ENCODE assay signal across 35 cellular contexts in genomic region chr2:149009928-149010461, GRCh38. TPM values are rescaled to one million over a fixed set of nuclear protein-coding genes. Genes with fewer than 3 reads are reported as not detected.
"Had no signal": no experiment of that assay in that cellular context is flagged by ENCODE, and none has a peak within 500 bp of the region (broad histone marks: within the 10 kb centered on the region; RNA-seq: fewer than 3 reads in every experiment).

No MANE protein-coding gene starts in this region.

- H3K4me1 Mint-ChIP-seq: activated naive CD4-positive, alpha-beta T cell treated with anti-CD3 and anti-CD28 coated beads, Interleukin-2, amount 50 U/mL, for 24 hours; brain had no signal

- ATAC-seq: activated CD8-positive, alpha-beta T cell treated with anti-CD3 and anti-CD28 coated beads, Interleukin-2, amount 10 ng/mL, durations not matched to agents 7 days and 5 days; PC-3 had no signal

- H3K27ac ChIP-seq: adrenal gland, KMS-11, Peyer's patch, SJSA1, VCaP had no signal

- H3K36me3 ChIP-seq: Peyer's patch, SJSA1 had no signal

- H3K9ac ChIP-seq: KMS-11 had no signal

- H3K27me3 ChIP-seq: adrenal gland, Peyer's patch, SJSA1 had no signal

- H3K4me3 ChIP-seq: adrenal gland, Peyer's patch, SJSA1 had no signal

- H3K27ac Mint-ChIP-seq: activated CD8-positive, alpha-beta T cell treated with anti-CD3 and anti-CD28 coated beads, Interleukin-2, amount 10 ng/mL, durations not matched to agents 7 days and 5 days; activated naive CD4-positive, alpha-beta T cell treated with anti-CD3 and anti-CD28 coated beads, Interleukin-2, amount 50 U/mL, for 24 hours; activated T-cell treated with anti-CD3 and anti-CD28 coated beads, Interleukin-2, amount 50 U/mL, for 24 hours; activated T-helper 2 cell treated with anti-CD3 and anti-CD28 coated beads, Interferon-gamma antibody, Interleukin-2, Interleukin-4, amounts not matched to agents 10 μg/mL and 5 μg/mL and 100 μg/mL, durations not matched to agents 14 hours and 24 hours and 36 hours had no signal

- DNase-seq: activated CD4-positive, alpha-beta T cell treated with anti-CD3 and anti-CD28 coated beads for 1 hour; activated CD4-positive, alpha-beta T cell treated with anti-CD3 and anti-CD28 coated beads for 48 hours; activated CD4-positive, alpha-beta T cell treated with anti-CD3 and anti-CD28 coated beads, Interleukin-2, amount 50 U/mL, for 48 hours; activated CD4-positive, CD25-positive, alpha-beta regulatory T cell; activated CD8-positive, alpha-beta T cell treated with anti-CD3 and anti-CD28 coated beads, Interleukin-2, amount 10 ng/mL, durations not matched to agents 7 days and 5 days; activated gamma-delta T cell; activated naive CD4-positive, alpha-beta T cell treated with Interleukin-2 at 50 U/mL for 16 hours; activated T-cell treated with anti-CD3 and anti-CD28 coated beads, Interleukin-2, amount 50 U/mL, for 24 hours; adrenal gland; anterior cingulate cortex; MM.1S; MV-4-11; NCI-H1092; NCI-H1436 treated with DMSO at 0.1 percent for 48 hours; NCI-H1694 treated with DMSO at 0.1 percent for 48 hours; NCI-H2029; NCI-H2171; NCI-H510A; NCI-H526; NCI-H748 treated with DMSO at 0.1 percent for 48 hours; NK-92 treated with Interleukin-12 subunit alpha and Interleukin-12 subunit beta, amount 100 ng/mL, for 24 hours; PC-3; Peyer's patch; RPMI8226; SHP77 treated with DMSO at 0.1 percent for 48 hours; SW 1271; T-helper 1 cell; T-helper 2 cell; T-helper 9 cell had no signal

- H3K36me3 Mint-ChIP-seq: activated naive CD4-positive, alpha-beta T cell treated with anti-CD3 and anti-CD28 coated beads, Interleukin-2, amount 50 U/mL, for 24 hours had no signal

- H3K9me3 Mint-ChIP-seq: activated naive CD4-positive, alpha-beta T cell treated with anti-CD3 and anti-CD28 coated beads, Interleukin-2, amount 50 U/mL, for 24 hours; activated T-cell treated with anti-CD3 and anti-CD28 coated beads, Interleukin-2, amount 50 U/mL, for 24 hours; activated T-helper 2 cell treated with anti-CD3 and anti-CD28 coated beads, Interferon-gamma antibody, Interleukin-2, Interleukin-4, amounts not matched to agents 10 μg/mL and 5 μg/mL and 100 μg/mL, durations not matched to agents 14 hours and 24 hours and 36 hours; brain had no signal

- H3K27me3 Mint-ChIP-seq: activated naive CD4-positive, alpha-beta T cell treated with anti-CD3 and anti-CD28 coated beads, Interleukin-2, amount 50 U/mL, for 24 hours; activated T-cell treated with anti-CD3 and anti-CD28 coated beads, Interleukin-2, amount 50 U/mL, for 24 hours; brain had no signal

- H3K9me3 ChIP-seq: adrenal gland, Peyer's patch, SJSA1 had no signal

- H3K4me1 ChIP-seq: adrenal gland, Peyer's patch had no signal

- H3K4me2 ChIP-seq: KMS-11 had no signal

- H3K4me3 Mint-ChIP-seq: activated CD8-positive, alpha-beta T cell treated with anti-CD3 and anti-CD28 coated beads, Interleukin-2, amount 10 ng/mL, durations not matched to agents 7 days and 5 days; activated naive CD4-positive, alpha-beta T cell treated with anti-CD3 and anti-CD28 coated beads, Interleukin-2, amount 50 U/mL, for 24 hours; activated T-cell treated with anti-CD3 and anti-CD28 coated beads, Interleukin-2, amount 50 U/mL, for 24 hours; brain had no signal

RNA-seq across cellular contexts. Expression of gene LYPD6B, which starts 28.5 kb away (rescaled TPM):
- total RNA-seq: activated CD8-positive, alpha-beta T cell treated with anti-CD3 and anti-CD28 coated beads, Interleukin-2, amount 10 ng/mL, durations not matched to agents 7 days and 5 days; activated T-helper 2 cell treated with anti-CD3 and anti-CD28 coated beads, Interferon-gamma antibody, Interleukin-2, Interleukin-4, amounts not matched to agents 10 μg/mL and 5 μg/mL and 100 μg/mL, durations not matched to agents 14 hours and 24 hours and 36 hours had no signal
